ENCODE assay signal across 18 cellular contexts in the genomic region with DNA sequence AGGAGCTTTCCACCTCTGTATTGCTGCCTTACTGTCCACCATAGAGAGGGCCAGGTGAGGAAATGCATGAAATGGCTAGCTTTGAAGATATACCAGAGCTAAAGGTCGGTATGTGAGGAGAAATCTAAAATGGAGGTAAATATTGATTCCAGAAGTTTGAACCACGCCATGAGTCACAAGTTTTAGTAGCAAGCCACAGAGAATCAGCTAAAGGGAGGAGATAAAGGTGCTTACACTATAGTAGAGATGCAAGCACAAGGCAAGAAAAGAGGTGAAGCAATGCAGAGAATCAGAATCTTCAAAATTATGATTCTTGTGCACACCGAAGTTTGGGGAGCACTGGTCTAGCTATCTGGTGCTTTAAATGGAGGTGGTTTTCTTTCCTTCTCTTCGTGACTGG. TPM values are rescaled to one million over a fixed set of nuclear protein-coding genes. Genes with fewer than 3 reads are reported as not detected.
A peak's percentile ranks its signal among the peaks of the same experiment; 100 is the strongest.
DNase-seq lines count a peak whose midpoint lies in the region; ATAC-seq, FAIRE-seq and TF ChIP-seq lines count a peak whose summit lies in the region.
"Had no signal": no experiment of that assay in that cellular context is flagged by ENCODE, and none has a peak within 500 bp of the region (broad histone marks: within the 10 kb centered on the region; RNA-seq: fewer than 3 reads in every experiment).

No MANE protein-coding gene starts in this region.

- no peak for TF ChIP-seq CTCF in activated CD8-positive, alpha-beta T cell treated with anti-CD3 and anti-CD28 coated beads for 36 hours (IDR thresholded peaks at IDR 0.05)
- TF ChIP-seq CTCF in Caco-2 (IDR thresholded peaks at IDR 0.05; ENCODE audit: insufficient read depth in 1 of 2, low read depth in 1 of 2, low read length in 1 of 2, severe bottlenecking in 1 of 2, unreplicated experiment in 1 of 2), result no peak

- H3K9me3 ChIP-seq in Caco-2, result no peaks in the 10 kb centered on the region

- TF ChIP-seq POLR2A in GM12891 (IDR thresholded peaks at IDR 0.05; ENCODE audit: low read depth, low read length), result no peak

- no peaks in the 10 kb centered on the region for H3K36me3 Mint-ChIP-seq in activated CD8-positive, alpha-beta T cell treated with anti-CD3 and anti-CD28 coated beads for 36 hours (ENCODE audit: low read depth)
- H3K36me3 Mint-ChIP-seq in activated CD8-positive, alpha-beta T cell treated with anti-CD3 and anti-CD28 coated beads, Interleukin-2, amount 10 ng/mL, durations not matched to agents 7 days and 5 days (ENCODE audit: low read depth), result no peaks in the 10 kb centered on the region
- H3K36me3 Mint-ChIP-seq in activated T-helper 17 cell treated with anti-CD3 and anti-CD28 coated beads, Interleukin-2, amount 50 U/mL, for 72 hours (ENCODE audit: low read depth), result no peaks in the 10 kb centered on the region
- no peaks in the 10 kb centered on the region for H3K36me3 Mint-ChIP-seq in stimulated activated effector memory CD8-positive, alpha-beta T cell treated with anti-CD3 and anti-CD28 coated beads, Interleukin-12 subunit alpha, Interleukin-12 subunit beta, amount 100 ng/mL, for 72 hours
- H3K36me3 Mint-ChIP-seq in Caco-2 (ENCODE audit: insufficient read depth, unreplicated experiment), result no peaks in the 10 kb centered on the region
- H3K36me3 Mint-ChIP-seq: CD4-positive, CD25-positive, alpha-beta regulatory T cell had no signal

- DNase-seq in activated CD8-positive, alpha-beta T cell treated with anti-CD3 and anti-CD28 coated beads for 36 hours, result peak; percentile 7
- no peak for DNase-seq in activated CD8-positive, alpha-beta T cell treated with anti-CD3 and anti-CD28 coated beads, Interleukin-2, amount 10 ng/mL, durations not matched to agents 7 days and 5 days
- DNase-seq in GM12891 (ENCODE audit: insufficient read length, low spot score), result no peak
- DNase-seq in stimulated activated effector memory CD8-positive, alpha-beta T cell treated with anti-CD3 and anti-CD28 coated beads, Interleukin-12 subunit alpha, Interleukin-12 subunit beta, amount 100 ng/mL, for 72 hours (ENCODE audit: low spot score in 2 of 2), result no peak
- DNase-seq in H7, result no peak
- DNase-seq in Caco-2, result no peak
- no peak for DNase-seq in stimulated activated naive CD4-positive, alpha-beta T cell (lab: John Stamatoyannopoulos, UW)
- DNase-seq: 8988T; CD4-positive, CD25-positive, alpha-beta regulatory T cell; GF-D8; NCI-H1105; NCI-H1694; NCI-H2227 treated with DMSO at 0.1 percent for 48 hours; NCI-H510A treated with DMSO at 0.1 percent for 48 hours; NCI-H774; OCI-M1; SHP77 had no signal

- CTCF ChIA-PET in activated CD8-positive, alpha-beta T cell treated with anti-CD3 and anti-CD28 coated beads for 36 hours (lab: Charles Lee), result interaction anchor here (0.7 to 1.5 kb wide), 3 partner anchors 10 to 172 kb away, joined by 3 to 5 read pairs (median 4); no protein-coding TSS in a partner anchor
- CTCF ChIA-PET in activated CD8-positive, alpha-beta T cell treated with anti-CD3 and anti-CD28 coated beads, Interleukin-2, amount 10 ng/mL, durations not matched to agents 7 days and 5 days (lab: Charles Lee), result no interaction called here
- CTCF ChIA-PET in Caco-2 (lab: Charles Lee), result no interaction called here

- peak; percentile 57 for FAIRE-seq in GM12891 (lab: Jason Lieb, UNC)

- H3K4me1 ChIP-seq in Caco-2, result peaks cover 20% of the 10 kb centered on the region; the same call in 1 of the 2 replicates

- peaks cover 35% of the 10 kb centered on the region for H3K4me1 Mint-ChIP-seq in activated CD8-positive, alpha-beta T cell treated with anti-CD3 and anti-CD28 coated beads for 36 hours (ENCODE audit: low read depth)
- peaks cover 40% of the 10 kb centered on the region for H3K4me1 Mint-ChIP-seq in activated CD8-positive, alpha-beta T cell treated with anti-CD3 and anti-CD28 coated beads, Interleukin-2, amount 10 ng/mL, durations not matched to agents 7 days and 5 days (ENCODE audit: low read depth)
- H3K4me1 Mint-ChIP-seq in activated T-helper 17 cell treated with anti-CD3 and anti-CD28 coated beads, Interleukin-2, amount 50 U/mL, for 72 hours, result peaks cover 14% of the 10 kb centered on the region
- peaks cover 23% of the 10 kb centered on the region for H3K4me1 Mint-ChIP-seq in stimulated activated effector memory CD8-positive, alpha-beta T cell treated with anti-CD3 and anti-CD28 coated beads, Interleukin-12 subunit alpha, Interleukin-12 subunit beta, amount 100 ng/mL, for 72 hours
- peaks cover 13% of the 10 kb centered on the region for H3K4me1 Mint-ChIP-seq in Caco-2 (ENCODE audit: low read depth, unreplicated experiment)

- no TSS peak for BruUV-seq in Caco-2 (replicated peaks; lab: Mats Ljungman, UMichigan)

- H3K27ac Mint-ChIP-seq in activated CD8-positive, alpha-beta T cell treated with anti-CD3 and anti-CD28 coated beads for 36 hours, result no peak overlapping the region
- H3K27ac Mint-ChIP-seq in activated CD8-positive, alpha-beta T cell treated with anti-CD3 and anti-CD28 coated beads, Interleukin-2, amount 10 ng/mL, durations not matched to agents 7 days and 5 days, result no peak overlapping the region
- H3K27ac Mint-ChIP-seq in activated T-helper 17 cell treated with anti-CD3 and anti-CD28 coated beads, Interleukin-2, amount 50 U/mL, for 72 hours, result no peak overlapping the region
- no peak overlapping the region for H3K27ac Mint-ChIP-seq in stimulated activated effector memory CD8-positive, alpha-beta T cell treated with anti-CD3 and anti-CD28 coated beads, Interleukin-12 subunit alpha, Interleukin-12 subunit beta, amount 100 ng/mL, for 72 hours
- no peak overlapping the region for H3K27ac Mint-ChIP-seq in Caco-2 (ENCODE audit: unreplicated experiment)
- H3K27ac Mint-ChIP-seq: CD4-positive, CD25-positive, alpha-beta regulatory T cell had no signal

- ATAC-seq in activated CD8-positive, alpha-beta T cell treated with anti-CD3 and anti-CD28 coated beads for 36 hours, result peak; percentile 34
- ATAC-seq in activated CD8-positive, alpha-beta T cell treated with anti-CD3 and anti-CD28 coated beads, Interleukin-2, amount 10 ng/mL, durations not matched to agents 7 days and 5 days, result no peak
- ATAC-seq in activated T-helper 17 cell treated with anti-CD3 and anti-CD28 coated beads, Interleukin-2, amount 50 U/mL, for 72 hours (replicated peaks), result peak; percentile 76
- peak; percentile 63 for ATAC-seq in stimulated activated effector memory CD8-positive, alpha-beta T cell treated with anti-CD3 and anti-CD28 coated beads, Interleukin-12 subunit alpha, Interleukin-12 subunit beta, amount 100 ng/mL, for 72 hours

- intact Hi-C loops in activated CD8-positive, alpha-beta T cell treated with anti-CD3 and anti-CD28 coated beads for 36 hours (cut with micrococcal nuclease), result no loop called here
- intact Hi-C loops in Caco-2 (cut with micrococcal nuclease; ENCODE audit: unreplicated experiment), result loop anchor here (5.0 kb wide), 1 partner anchor 52 kb away; no protein-coding TSS in a partner anchor

- H3K4me3 Mint-ChIP-seq in activated CD8-positive, alpha-beta T cell treated with anti-CD3 and anti-CD28 coated beads for 36 hours, result no peak overlapping the region
- no peak overlapping the region for H3K4me3 Mint-ChIP-seq in activated CD8-positive, alpha-beta T cell treated with anti-CD3 and anti-CD28 coated beads, Interleukin-2, amount 10 ng/mL, durations not matched to agents 7 days and 5 days
- no peak overlapping the region for H3K4me3 Mint-ChIP-seq in activated T-helper 17 cell treated with anti-CD3 and anti-CD28 coated beads, Interleukin-2, amount 50 U/mL, for 72 hours
- H3K4me3 Mint-ChIP-seq in stimulated activated effector memory CD8-positive, alpha-beta T cell treated with anti-CD3 and anti-CD28 coated beads, Interleukin-12 subunit alpha, Interleukin-12 subunit beta, amount 100 ng/mL, for 72 hours, result no peak overlapping the region
- no peak overlapping the region for H3K4me3 Mint-ChIP-seq in Caco-2 (ENCODE audit: unreplicated experiment)

- POLR2A ChIA-PET in activated CD8-positive, alpha-beta T cell treated with anti-CD3 and anti-CD28 coated beads for 36 hours (lab: Charles Lee), result interaction anchor here (1.0 to 1.3 kb wide), 2 partner anchors 9 to 21 kb away, joined by 3 to 4 read pairs; no protein-coding TSS in a partner anchor
- POLR2A ChIA-PET in activated CD8-positive, alpha-beta T cell treated with anti-CD3 and anti-CD28 coated beads, Interleukin-2, amount 10 ng/mL, durations not matched to agents 7 days and 5 days (lab: Charles Lee), result no interaction called here
- POLR2A ChIA-PET in Caco-2 (lab: Charles Lee), result interaction anchor here (0.9 kb wide), 1 partner anchor 38 kb away, joined by 3 read pairs; no protein-coding TSS in a partner anchor

- peaks cover 9% of the 10 kb centered on the region for H3K27me3 Mint-ChIP-seq in activated CD8-positive, alpha-beta T cell treated with anti-CD3 and anti-CD28 coated beads for 36 hours
- peaks cover 36% of the 10 kb centered on the region for H3K27me3 Mint-ChIP-seq in activated CD8-positive, alpha-beta T cell treated with anti-CD3 and anti-CD28 coated beads, Interleukin-2, amount 10 ng/mL, durations not matched to agents 7 days and 5 days (ENCODE audit: low read depth)
- H3K27me3 Mint-ChIP-seq in activated T-helper 17 cell treated with anti-CD3 and anti-CD28 coated beads, Interleukin-2, amount 50 U/mL, for 72 hours, result peaks cover 16% of the 10 kb centered on the region
- no peaks in the 10 kb centered on the region for H3K27me3 Mint-ChIP-seq in Caco-2 (ENCODE audit: insufficient read depth, unreplicated experiment)

- peaks cover 16% of the 10 kb centered on the region for H3K27me3 ChIP-seq in H7 (ENCODE audit: control insufficient read depth, insufficient read depth, low read length)
- H3K27me3 ChIP-seq in Caco-2 (replicated peaks; ENCODE audit: control insufficient read depth, insufficient read depth, low read length), result no peaks in the 10 kb centered on the region

- H3K9me3 Mint-ChIP-seq in activated CD8-positive, alpha-beta T cell treated with anti-CD3 and anti-CD28 coated beads for 36 hours, result no peaks in the 10 kb centered on the region
- H3K9me3 Mint-ChIP-seq in activated CD8-positive, alpha-beta T cell treated with anti-CD3 and anti-CD28 coated beads, Interleukin-2, amount 10 ng/mL, durations not matched to agents 7 days and 5 days (ENCODE audit: insufficient read depth), result no peaks in the 10 kb centered on the region
- H3K9me3 Mint-ChIP-seq in activated T-helper 17 cell treated with anti-CD3 and anti-CD28 coated beads, Interleukin-2, amount 50 U/mL, for 72 hours, result no peaks in the 10 kb centered on the region
- no peaks in the 10 kb centered on the region for H3K9me3 Mint-ChIP-seq in stimulated activated effector memory CD8-positive, alpha-beta T cell treated with anti-CD3 and anti-CD28 coated beads, Interleukin-12 subunit alpha, Interleukin-12 subunit beta, amount 100 ng/mL, for 72 hours
- no peaks in the 10 kb centered on the region for H3K9me3 Mint-ChIP-seq in Caco-2 (ENCODE audit: unreplicated experiment)
- H3K9me3 Mint-ChIP-seq: CD4-positive, CD25-positive, alpha-beta regulatory T cell had no signal

- H3K36me3 ChIP-seq in H7 (replicated peaks; ENCODE audit: control insufficient read depth, insufficient read depth, low read length) (no peaks in the 10 kb centered on the region), Caco-2 (ENCODE audit: control insufficient read depth, insufficient read depth, low read length) (no peaks in the 10 kb centered on the region)

- H3K4me3 ChIP-seq in H7 (ENCODE audit: insufficient read depth, low read depth, low read length) (no peak overlapping the region), Caco-2 (ENCODE audit: low read depth, low read length) (no peak overlapping the region)

RNA-seq across cellular contexts. Expression of a gene that starts 3.0 kb away (rescaled TPM):
- total RNA-seq in activated CD8-positive, alpha-beta T cell treated with anti-CD3 and anti-CD28 coated beads for 36 hours, result 1 to 10 TPM; 1.9 to 3.0 TPM
- 1 to 10 TPM; 2.2 to 3.9 TPM for total RNA-seq in activated CD8-positive, alpha-beta T cell treated with anti-CD3 and anti-CD28 coated beads, Interleukin-2, amount 10 ng/mL, durations not matched to agents 7 days and 5 days
- 19.7 TPM for polyA plus RNA-seq in GM12891 (2012; ENCODE audit: low read depth, missing spikeins)
- 1 to 10 TPM; 1.1 to 2.9 TPM for total RNA-seq in activated T-helper 17 cell treated with anti-CD3 and anti-CD28 coated beads, Interleukin-2, amount 50 U/mL, for 72 hours
- total RNA-seq in H7 (2014; rRNA removed; shearing (Covaris generic)), result 3.7 and 4.3 TPM in 2 replicates
- 25.7 and 27.1 TPM in 2 replicates for total RNA-seq in Caco-2 (2022)
